ENCODE assay signal across 1 cellular context in the genomic region with DNA sequence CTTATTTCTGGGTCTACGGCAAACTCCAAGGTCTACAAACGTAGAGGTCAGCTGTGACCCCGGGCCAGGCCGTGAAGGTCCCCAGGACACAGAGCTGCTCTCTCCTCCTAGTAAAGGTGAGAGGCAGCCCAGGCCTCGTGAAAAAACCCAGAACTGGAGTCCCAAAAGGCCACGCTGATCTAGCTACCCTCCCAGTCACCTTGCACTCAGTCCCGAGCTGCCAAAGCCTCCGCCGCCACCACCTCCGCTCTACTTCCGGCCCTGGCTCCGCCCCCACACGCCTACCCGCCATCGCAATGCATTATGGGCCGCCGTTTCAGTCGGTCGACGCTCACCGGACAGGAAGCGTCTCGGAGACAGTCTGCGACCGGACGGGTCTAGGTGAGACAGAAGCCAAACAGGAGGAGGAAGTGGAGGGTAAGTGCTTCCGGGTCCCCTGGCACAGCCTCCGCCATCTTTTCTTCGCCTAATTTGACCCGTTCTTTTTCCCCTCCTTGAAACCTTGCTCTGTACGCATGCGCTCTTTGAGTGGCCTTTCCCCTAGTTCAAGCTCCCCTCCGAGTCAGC.
TF ChIP-seq lines count a peak whose summit lies in the region.

A gene with protein sequence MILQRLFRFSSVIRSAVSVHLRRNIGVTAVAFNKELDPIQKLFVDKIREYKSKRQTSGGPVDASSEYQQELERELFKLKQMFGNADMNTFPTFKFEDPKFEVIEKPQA (minus strand): TSS at position 251 of the 567 bp plus-strand sequence. CDS start 5,110 bp downstream, outside the sequence.
A gene (plus strand): TSS at position 319 of the 567 bp plus-strand sequence. CDS start 6,627 bp downstream, outside the sequence.

TF ChIP-seq in HepG2, 621 proteins besides CTCF, POLR2A, EP300 and RAD21 (continued from another document and continues in another):
- TF ChIP-seq, protein P1, sequence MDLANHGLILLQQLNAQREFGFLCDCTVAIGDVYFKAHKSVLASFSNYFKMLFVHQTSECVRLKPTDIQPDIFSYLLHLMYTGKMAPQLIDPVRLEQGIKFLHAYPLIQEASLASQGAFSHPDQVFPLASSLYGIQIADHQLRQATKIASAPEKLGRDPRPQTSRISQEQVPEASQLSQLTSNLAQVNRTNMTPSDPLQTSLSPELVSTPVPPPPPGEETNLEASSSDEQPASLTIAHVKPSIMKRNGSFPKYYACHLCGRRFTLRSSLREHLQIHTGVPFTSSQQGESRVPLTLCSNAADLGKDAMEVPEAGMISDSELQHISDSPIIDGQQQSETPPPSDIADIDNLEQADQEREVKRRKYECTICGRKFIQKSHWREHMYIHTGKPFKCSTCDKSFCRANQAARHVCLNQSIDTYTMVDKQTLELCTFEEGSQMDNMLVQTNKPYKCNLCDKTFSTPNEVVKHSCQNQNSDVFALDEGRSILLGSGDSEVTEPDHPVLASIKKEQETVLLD (CRISPR knock-in tag; IDR thresholded peaks at IDR 0.05; ENCODE audit: low read depth): peak; percentile 100
- TF ChIP-seq ZNF670 (CRISPR knock-in tag; IDR thresholded peaks at IDR 0.05; ENCODE audit: borderline replicate concordance): no peak
- peak; percentile 60; the same call in 1 of the 2 replicates for TF ChIP-seq CHD2 (IDR thresholded peaks at IDR 0.05; ENCODE audit: low read depth, low read length)
- TF ChIP-seq SOX6 (IDR thresholded peaks at IDR 0.05): no peak
- TF ChIP-seq SOX6 (CRISPR knock-in tag; IDR thresholded peaks at IDR 0.05): 0 out of 2 replicates have a peak, but pooled peaks have one; percentile 5
- TF ChIP-seq, protein P2, sequence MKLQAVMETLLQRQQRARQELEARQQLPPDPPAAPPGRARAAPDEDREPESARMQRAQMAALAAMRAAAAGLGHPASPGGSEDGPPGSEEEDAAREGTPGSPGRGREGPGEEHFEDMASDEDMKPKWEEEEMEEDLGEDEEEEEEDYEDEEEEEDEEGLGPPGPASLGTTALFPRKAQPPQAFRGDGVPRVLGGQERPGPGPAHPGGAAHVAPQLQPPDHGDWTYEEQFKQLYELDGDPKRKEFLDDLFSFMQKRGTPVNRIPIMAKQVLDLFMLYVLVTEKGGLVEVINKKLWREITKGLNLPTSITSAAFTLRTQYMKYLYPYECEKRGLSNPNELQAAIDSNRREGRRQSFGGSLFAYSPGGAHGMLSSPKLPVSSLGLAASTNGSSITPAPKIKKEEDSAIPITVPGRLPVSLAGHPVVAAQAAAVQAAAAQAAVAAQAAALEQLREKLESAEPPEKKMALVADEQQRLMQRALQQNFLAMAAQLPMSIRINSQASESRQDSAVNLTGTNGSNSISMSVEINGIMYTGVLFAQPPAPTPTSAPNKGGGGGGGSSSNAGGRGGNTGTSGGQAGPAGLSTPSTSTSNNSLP (IDR thresholded peaks at IDR 0.05; ENCODE audit: low read depth, low read length): no peak
- TF ChIP-seq DPF2 (CRISPR knock-in tag; IDR thresholded peaks at IDR 0.05; ENCODE audit: borderline replicate concordance, low read depth): 0 out of 2 replicates have a peak, but pooled peaks have one; percentile 20
- TF ChIP-seq BORCS8-MEF2B (CRISPR knock-in tag; IDR thresholded peaks at IDR 0.05): 0 out of 2 replicates have a peak, but pooled peaks have one; percentile 9
- TF ChIP-seq, protein P3, sequence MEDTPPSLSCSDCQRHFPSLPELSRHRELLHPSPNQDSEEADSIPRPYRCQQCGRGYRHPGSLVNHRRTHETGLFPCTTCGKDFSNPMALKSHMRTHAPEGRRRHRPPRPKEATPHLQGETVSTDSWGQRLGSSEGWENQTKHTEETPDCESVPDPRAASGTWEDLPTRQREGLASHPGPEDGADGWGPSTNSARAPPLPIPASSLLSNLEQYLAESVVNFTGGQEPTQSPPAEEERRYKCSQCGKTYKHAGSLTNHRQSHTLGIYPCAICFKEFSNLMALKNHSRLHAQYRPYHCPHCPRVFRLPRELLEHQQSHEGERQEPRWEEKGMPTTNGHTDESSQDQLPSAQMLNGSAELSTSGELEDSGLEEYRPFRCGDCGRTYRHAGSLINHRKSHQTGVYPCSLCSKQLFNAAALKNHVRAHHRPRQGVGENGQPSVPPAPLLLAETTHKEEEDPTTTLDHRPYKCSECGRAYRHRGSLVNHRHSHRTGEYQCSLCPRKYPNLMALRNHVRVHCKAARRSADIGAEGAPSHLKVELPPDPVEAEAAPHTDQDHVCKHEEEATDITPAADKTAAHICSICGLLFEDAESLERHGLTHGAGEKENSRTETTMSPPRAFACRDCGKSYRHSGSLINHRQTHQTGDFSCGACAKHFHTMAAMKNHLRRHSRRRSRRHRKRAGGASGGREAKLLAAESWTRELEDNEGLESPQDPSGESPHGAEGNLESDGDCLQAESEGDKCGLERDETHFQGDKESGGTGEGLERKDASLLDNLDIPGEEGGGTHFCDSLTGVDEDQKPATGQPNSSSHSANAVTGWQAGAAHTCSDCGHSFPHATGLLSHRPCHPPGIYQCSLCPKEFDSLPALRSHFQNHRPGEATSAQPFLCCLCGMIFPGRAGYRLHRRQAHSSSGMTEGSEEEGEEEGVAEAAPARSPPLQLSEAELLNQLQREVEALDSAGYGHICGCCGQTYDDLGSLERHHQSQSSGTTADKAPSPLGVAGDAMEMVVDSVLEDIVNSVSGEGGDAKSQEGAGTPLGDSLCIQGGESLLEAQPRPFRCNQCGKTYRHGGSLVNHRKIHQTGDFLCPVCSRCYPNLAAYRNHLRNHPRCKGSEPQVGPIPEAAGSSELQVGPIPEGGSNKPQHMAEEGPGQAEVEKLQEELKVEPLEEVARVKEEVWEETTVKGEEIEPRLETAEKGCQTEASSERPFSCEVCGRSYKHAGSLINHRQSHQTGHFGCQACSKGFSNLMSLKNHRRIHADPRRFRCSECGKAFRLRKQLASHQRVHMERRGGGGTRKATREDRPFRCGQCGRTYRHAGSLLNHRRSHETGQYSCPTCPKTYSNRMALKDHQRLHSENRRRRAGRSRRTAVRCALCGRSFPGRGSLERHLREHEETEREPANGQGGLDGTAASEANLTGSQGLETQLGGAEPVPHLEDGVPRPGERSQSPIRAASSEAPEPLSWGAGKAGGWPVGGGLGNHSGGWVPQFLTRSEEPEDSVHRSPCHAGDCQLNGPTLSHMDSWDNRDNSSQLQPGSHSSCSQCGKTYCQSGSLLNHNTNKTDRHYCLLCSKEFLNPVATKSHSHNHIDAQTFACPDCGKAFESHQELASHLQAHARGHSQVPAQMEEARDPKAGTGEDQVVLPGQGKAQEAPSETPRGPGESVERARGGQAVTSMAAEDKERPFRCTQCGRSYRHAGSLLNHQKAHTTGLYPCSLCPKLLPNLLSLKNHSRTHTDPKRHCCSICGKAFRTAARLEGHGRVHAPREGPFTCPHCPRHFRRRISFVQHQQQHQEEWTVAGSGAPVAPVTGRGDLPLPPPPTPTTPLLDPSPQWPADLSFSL (CRISPR knock-in tag; IDR thresholded peaks at IDR 0.05): no peak
- TF ChIP-seq, protein P4, sequence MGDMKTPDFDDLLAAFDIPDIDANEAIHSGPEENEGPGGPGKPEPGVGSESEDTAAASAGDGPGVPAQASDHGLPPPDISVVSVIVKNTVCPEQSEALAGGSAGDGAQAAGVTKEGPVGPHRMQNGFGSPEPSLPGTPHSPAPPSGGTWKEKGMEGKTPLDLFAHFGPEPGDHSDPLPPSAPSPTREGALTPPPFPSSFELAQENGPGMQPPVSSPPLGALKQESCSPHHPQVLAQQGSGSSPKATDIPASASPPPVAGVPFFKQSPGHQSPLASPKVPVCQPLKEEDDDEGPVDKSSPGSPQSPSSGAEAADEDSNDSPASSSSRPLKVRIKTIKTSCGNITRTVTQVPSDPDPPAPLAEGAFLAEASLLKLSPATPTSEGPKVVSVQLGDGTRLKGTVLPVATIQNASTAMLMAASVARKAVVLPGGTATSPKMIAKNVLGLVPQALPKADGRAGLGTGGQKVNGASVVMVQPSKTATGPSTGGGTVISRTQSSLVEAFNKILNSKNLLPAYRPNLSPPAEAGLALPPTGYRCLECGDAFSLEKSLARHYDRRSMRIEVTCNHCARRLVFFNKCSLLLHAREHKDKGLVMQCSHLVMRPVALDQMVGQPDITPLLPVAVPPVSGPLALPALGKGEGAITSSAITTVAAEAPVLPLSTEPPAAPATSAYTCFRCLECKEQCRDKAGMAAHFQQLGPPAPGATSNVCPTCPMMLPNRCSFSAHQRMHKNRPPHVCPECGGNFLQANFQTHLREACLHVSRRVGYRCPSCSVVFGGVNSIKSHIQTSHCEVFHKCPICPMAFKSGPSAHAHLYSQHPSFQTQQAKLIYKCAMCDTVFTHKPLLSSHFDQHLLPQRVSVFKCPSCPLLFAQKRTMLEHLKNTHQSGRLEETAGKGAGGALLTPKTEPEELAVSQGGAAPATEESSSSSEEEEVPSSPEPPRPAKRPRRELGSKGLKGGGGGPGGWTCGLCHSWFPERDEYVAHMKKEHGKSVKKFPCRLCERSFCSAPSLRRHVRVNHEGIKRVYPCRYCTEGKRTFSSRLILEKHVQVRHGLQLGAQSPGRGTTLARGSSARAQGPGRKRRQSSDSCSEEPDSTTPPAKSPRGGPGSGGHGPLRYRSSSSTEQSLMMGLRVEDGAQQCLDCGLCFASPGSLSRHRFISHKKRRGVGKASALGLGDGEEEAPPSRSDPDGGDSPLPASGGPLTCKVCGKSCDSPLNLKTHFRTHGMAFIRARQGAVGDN (CRISPR knock-in tag; IDR thresholded peaks at IDR 0.05): peak; percentile 87
- TF ChIP-seq TAF15 (IDR thresholded peaks at IDR 0.05; ENCODE audit: low read depth, low read length, poor library complexity, severe bottlenecking): no peak
- no peak for TF ChIP-seq ZNF484 (CRISPR knock-in tag; IDR thresholded peaks at IDR 0.05; ENCODE audit: borderline replicate concordance, low read depth)
- TF ChIP-seq TBP (CRISPR knock-in tag; IDR thresholded peaks at IDR 0.05): no peak
- TF ChIP-seq MAF1 (CRISPR knock-in tag; IDR thresholded peaks at IDR 0.05; ENCODE audit: borderline replicate concordance): no peak
- 0 out of 2 replicates have a peak, but pooled peaks have one; percentile 18 for TF ChIP-seq NRL (CRISPR knock-in tag; IDR thresholded peaks at IDR 0.05; ENCODE audit: borderline replicate concordance)
- TF ChIP-seq ARNT2 (CRISPR knock-in tag; IDR thresholded peaks at IDR 0.05; ENCODE audit: low read depth): 0 out of 2 replicates have a peak, but pooled peaks have one; percentile 48
- 0 out of 2 replicates have a peak, but pooled peaks have one; percentile 31 for TF ChIP-seq SIX4 (CRISPR knock-in tag; IDR thresholded peaks at IDR 0.05)
- TF ChIP-seq, protein P5, sequence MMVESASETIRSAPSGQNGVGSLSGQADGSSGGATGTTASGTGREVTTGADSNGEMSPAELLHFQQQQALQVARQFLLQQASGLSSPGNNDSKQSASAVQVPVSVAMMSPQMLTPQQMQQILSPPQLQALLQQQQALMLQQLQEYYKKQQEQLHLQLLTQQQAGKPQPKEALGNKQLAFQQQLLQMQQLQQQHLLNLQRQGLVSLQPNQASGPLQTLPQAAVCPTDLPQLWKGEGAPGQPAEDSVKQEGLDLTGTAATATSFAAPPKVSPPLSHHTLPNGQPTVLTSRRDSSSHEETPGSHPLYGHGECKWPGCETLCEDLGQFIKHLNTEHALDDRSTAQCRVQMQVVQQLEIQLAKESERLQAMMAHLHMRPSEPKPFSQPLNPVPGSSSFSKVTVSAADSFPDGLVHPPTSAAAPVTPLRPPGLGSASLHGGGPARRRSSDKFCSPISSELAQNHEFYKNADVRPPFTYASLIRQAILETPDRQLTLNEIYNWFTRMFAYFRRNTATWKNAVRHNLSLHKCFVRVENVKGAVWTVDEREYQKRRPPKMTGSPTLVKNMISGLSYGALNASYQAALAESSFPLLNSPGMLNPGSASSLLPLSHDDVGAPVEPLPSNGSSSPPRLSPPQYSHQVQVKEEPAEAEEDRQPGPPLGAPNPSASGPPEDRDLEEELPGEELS (CRISPR knock-in tag; IDR thresholded peaks at IDR 0.05): no peak
- no peak for TF ChIP-seq EZH2 (conservative IDR thresholded peaks at IDR 0.05; ENCODE audit: low read depth, low read length)
- no peak for TF ChIP-seq ZNF839 (CRISPR knock-in tag; IDR thresholded peaks at IDR 0.05; ENCODE audit: borderline replicate concordance)
- TF ChIP-seq, protein P6, sequence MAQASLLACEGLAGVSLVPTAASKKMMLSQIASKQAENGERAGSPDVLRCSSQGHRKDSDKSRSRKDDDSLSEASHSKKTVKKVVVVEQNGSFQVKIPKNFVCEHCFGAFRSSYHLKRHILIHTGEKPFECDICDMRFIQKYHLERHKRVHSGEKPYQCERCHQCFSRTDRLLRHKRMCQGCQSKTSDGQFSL (CRISPR knock-in tag; IDR thresholded peaks at IDR 0.05): no peak
- no peak for TF ChIP-seq ZNF569 (CRISPR knock-in tag; IDR thresholded peaks at IDR 0.05; ENCODE audit: borderline replicate concordance)
- TF ChIP-seq ZNF550 (CRISPR knock-in tag; IDR thresholded peaks at IDR 0.05; ENCODE audit: borderline replicate concordance): no peak
- TF ChIP-seq ZFX (CRISPR knock-in tag; IDR thresholded peaks at IDR 0.05; ENCODE audit: low read depth): peak; percentile 80
- TF ChIP-seq ZNF772 (CRISPR knock-in tag; IDR thresholded peaks at IDR 0.05): no peak; the same call in 1 of the 2 replicates
- TF ChIP-seq PAWR (CRISPR knock-in tag; IDR thresholded peaks at IDR 0.05; ENCODE audit: borderline replicate concordance): no peak
- no peak for TF ChIP-seq ZNF616 (CRISPR knock-in tag; IDR thresholded peaks at IDR 0.05; ENCODE audit: low read depth)
- 0 out of 2 replicates have a peak, but pooled peaks have one; percentile 32 for TF ChIP-seq ARHGAP35 (CRISPR knock-in tag; IDR thresholded peaks at IDR 0.05; ENCODE audit: borderline replicate concordance)
- no peak for TF ChIP-seq SNRNP70 (IDR thresholded peaks at IDR 0.05; ENCODE audit: low read depth, low read length)
- peak; percentile 38; the same call in 1 of the 2 replicates for TF ChIP-seq ZNF563 (CRISPR knock-in tag; IDR thresholded peaks at IDR 0.05)
